1 cellular context compared by ENCODE assay signal in the genomic region with DNA sequence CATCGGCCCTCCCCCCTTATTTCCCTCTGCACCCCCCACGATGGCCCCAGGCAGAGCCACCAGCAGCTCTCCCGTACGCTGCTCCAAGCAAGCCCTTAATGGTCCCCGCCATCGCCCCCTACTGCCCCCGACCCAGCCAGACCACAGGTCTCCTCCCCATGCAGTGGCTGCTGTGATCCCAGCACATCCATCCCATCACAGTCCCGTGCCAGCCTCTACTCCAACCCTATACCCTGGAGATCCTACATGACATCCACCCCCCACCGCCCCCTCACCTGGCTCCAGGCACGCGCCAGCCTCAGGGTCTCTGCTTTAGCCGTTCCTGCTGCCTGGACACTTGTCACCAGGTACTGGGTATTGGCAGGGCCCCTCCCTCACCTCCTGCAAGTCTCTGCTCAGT.
TF ChIP-seq lines count a peak whose summit lies in the region.

No MANE protein-coding gene starts in this region.

TF ChIP-seq in GM23338, 12 proteins besides CTCF, POLR2A, EP300 and RAD21 (continued from another document):
- TF ChIP-seq, protein P1, sequence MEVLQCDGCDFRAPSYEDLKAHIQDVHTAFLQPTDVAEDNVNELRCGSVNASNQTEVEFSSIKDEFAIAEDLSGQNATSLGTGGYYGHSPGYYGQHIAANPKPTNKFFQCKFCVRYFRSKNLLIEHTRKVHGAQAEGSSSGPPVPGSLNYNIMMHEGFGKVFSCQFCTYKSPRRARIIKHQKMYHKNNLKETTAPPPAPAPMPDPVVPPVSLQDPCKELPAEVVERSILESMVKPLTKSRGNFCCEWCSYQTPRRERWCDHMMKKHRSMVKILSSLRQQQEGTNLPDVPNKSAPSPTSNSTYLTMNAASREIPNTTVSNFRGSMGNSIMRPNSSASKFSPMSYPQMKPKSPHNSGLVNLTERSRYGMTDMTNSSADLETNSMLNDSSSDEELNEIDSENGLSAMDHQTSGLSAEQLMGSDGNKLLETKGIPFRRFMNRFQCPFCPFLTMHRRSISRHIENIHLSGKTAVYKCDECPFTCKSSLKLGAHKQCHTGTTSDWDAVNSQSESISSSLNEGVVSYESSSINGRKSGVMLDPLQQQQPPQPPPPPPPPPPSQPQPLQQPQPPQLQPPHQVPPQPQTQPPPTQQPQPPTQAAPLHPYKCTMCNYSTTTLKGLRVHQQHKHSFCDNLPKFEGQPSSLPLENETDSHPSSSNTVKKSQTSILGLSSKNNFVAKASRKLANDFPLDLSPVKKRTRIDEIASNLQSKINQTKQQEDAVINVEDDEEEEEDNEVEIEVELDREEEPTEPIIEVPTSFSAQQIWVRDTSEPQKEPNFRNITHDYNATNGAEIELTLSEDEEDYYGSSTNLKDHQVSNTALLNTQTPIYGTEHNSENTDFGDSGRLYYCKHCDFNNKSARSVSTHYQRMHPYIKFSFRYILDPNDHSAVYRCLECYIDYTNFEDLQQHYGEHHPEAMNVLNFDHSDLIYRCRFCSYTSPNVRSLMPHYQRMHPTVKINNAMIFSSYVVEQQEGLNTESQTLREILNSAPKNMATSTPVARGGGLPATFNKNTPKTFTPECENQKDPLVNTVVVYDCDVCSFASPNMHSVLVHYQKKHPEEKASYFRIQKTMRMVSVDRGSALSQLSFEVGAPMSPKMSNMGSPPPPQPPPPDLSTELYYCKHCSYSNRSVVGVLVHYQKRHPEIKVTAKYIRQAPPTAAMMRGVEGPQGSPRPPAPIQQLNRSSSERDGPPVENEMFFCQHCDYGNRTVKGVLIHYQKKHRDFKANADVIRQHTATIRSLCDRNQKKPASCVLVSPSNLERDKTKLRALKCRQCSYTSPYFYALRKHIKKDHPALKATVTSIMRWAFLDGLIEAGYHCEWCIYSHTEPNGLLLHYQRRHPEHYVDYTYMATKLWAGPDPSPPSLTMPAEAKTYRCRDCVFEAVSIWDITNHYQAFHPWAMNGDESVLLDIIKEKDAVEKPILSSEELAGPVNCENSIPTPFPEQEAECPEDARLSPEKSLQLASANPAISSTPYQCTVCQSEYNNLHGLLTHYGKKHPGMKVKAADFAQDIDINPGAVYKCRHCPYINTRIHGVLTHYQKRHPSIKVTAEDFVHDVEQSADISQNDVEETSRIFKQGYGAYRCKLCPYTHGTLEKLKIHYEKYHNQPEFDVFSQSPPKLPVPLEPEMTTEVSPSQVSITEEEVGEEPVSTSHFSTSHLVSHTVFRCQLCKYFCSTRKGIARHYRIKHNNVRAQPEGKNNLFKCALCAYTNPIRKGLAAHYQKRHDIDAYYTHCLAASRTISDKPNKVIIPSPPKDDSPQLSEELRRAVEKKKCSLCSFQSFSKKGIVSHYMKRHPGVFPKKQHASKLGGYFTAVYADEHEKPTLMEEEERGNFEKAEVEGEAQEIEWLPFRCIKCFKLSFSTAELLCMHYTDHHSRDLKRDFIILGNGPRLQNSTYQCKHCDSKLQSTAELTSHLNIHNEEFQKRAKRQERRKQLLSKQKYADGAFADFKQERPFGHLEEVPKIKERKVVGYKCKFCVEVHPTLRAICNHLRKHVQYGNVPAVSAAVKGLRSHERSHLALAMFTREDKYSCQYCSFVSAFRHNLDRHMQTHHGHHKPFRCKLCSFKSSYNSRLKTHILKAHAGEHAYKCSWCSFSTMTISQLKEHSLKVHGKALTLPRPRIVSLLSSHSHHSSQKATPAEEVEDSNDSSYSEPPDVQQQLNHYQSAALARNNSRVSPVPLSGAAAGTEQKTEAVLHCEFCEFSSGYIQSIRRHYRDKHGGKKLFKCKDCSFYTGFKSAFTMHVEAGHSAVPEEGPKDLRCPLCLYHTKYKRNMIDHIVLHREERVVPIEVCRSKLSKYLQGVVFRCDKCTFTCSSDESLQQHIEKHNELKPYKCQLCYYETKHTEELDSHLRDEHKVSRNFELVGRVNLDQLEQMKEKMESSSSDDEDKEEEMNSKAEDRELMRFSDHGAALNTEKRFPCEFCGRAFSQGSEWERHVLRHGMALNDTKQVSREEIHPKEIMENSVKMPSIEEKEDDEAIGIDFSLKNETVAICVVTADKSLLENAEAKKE (CRISPR knock-in tag; IDR thresholded peaks at IDR 0.05) = no peak
- TF ChIP-seq, protein P2, sequence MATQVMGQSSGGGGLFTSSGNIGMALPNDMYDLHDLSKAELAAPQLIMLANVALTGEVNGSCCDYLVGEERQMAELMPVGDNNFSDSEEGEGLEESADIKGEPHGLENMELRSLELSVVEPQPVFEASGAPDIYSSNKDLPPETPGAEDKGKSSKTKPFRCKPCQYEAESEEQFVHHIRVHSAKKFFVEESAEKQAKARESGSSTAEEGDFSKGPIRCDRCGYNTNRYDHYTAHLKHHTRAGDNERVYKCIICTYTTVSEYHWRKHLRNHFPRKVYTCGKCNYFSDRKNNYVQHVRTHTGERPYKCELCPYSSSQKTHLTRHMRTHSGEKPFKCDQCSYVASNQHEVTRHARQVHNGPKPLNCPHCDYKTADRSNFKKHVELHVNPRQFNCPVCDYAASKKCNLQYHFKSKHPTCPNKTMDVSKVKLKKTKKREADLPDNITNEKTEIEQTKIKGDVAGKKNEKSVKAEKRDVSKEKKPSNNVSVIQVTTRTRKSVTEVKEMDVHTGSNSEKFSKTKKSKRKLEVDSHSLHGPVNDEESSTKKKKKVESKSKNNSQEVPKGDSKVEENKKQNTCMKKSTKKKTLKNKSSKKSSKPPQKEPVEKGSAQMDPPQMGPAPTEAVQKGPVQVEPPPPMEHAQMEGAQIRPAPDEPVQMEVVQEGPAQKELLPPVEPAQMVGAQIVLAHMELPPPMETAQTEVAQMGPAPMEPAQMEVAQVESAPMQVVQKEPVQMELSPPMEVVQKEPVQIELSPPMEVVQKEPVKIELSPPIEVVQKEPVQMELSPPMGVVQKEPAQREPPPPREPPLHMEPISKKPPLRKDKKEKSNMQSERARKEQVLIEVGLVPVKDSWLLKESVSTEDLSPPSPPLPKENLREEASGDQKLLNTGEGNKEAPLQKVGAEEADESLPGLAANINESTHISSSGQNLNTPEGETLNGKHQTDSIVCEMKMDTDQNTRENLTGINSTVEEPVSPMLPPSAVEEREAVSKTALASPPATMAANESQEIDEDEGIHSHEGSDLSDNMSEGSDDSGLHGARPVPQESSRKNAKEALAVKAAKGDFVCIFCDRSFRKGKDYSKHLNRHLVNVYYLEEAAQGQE (IDR thresholded peaks at IDR 0.05; ENCODE audit: unreplicated experiment) = no peak
- TF ChIP-seq NANOG (IDR thresholded peaks at IDR 0.05; ENCODE audit: borderline replicate concordance) (no peak), EZH2phosphoT487 (IDR thresholded peaks at IDR 0.05; ENCODE audit: unreplicated experiment) (no peak), STAT1 (IDR thresholded peaks at IDR 0.05; ENCODE audit: unreplicated experiment) (no peak), POLR2AphosphoS5 (IDR thresholded peaks at IDR 0.05; ENCODE audit: low read depth) (no peak), ZNF331 (CRISPR knock-in tag; IDR thresholded peaks at IDR 0.05; ENCODE audit: low read depth) (no peak), CREB1 (CRISPR knock-in tag; IDR thresholded peaks at IDR 0.05; ENCODE audit: low read depth) (no peak)
- TF ChIP-seq, protein P3, sequence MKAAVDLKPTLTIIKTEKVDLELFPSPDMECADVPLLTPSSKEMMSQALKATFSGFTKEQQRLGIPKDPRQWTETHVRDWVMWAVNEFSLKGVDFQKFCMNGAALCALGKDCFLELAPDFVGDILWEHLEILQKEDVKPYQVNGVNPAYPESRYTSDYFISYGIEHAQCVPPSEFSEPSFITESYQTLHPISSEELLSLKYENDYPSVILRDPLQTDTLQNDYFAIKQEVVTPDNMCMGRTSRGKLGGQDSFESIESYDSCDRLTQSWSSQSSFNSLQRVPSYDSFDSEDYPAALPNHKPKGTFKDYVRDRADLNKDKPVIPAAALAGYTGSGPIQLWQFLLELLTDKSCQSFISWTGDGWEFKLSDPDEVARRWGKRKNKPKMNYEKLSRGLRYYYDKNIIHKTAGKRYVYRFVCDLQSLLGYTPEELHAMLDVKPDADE (IDR thresholded peaks at IDR 0.05) = no peak
